Comparison of ENCODE assay signal across 8 cellular contexts in the genomic region with DNA sequence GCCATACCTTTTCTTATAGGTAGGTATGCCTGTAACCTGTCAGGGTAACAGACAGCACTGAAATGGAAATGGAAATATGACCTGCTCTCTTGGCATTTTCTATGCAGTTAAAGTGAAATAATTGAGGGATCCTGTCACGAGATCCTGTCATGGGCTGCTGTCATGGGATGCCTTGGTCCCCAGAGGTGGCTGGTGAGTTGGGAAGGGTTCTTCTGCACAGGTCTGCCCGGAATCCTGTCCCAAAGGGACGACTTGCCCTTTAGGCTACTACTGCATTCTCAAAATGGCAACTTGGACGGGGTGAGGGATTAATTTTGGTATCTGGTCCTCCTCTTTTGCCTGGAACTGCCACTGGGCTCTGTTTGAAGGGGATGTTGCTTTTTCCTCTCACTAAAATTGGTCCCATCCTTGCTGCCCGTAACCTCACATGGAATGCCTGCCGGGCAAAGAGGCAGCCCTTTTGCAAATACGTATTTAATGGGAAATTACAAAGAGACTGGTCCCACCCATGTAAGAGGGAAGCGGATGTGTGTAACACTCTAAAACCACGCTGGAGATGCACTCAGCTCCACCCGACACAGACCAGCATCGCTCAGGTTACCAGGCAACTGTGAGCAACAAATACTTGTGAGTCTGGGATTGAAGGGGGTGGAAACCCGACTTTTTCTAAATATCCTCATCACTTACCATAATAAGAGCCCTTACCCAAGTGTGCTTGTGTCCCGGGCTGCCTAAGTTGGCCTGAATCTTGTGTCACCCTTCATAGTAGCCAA. TPM values are rescaled to one million over a fixed set of nuclear protein-coding genes. Genes with fewer than 3 reads are reported as not detected.
DNase-seq lines count a peak whose midpoint lies in the region; TF ChIP-seq lines count a peak whose summit lies in the region.

No MANE protein-coding gene starts in this region.

- no peak overlapping the region for H2BK5ac ChIP-seq in neuronal stem cell (ENCODE audit: low read length)

- H2BK15ac ChIP-seq in neuronal stem cell (ENCODE audit: low read length) = no peak overlapping the region

- no TSS peak for BruUV-seq in Caco-2 (replicated peaks; lab: Mats Ljungman, UMichigan)

- H3K36me3 ChIP-seq in neuronal stem cell (replicated peaks in 1 of 2; ENCODE audit: control insufficient read depth in 2 of 2, insufficient read depth in 2 of 2, low read length in 2 of 2) (no peaks in the 10 kb centered on the region), vagina (peaks cover 0 to under 1% of the 10 kb centered on the region in 2 donors), BE2C (peaks cover 2% of the 10 kb centered on the region), Caco-2 (ENCODE audit: control insufficient read depth, insufficient read depth, low read length) (no peaks in the 10 kb centered on the region)

- H3K4me1 Mint-ChIP-seq in T-helper 1 cell treated with Interleukin-12 subunit alpha and Interleukin-12 subunit beta and Interleukin-4 antibody, amounts not matched to agents 30 μg/mL and 1 μg/mL, for 36 hours (ENCODE audit: low read depth) = peaks cover 54% of the 10 kb centered on the region
- H3K4me1 Mint-ChIP-seq in Caco-2 (ENCODE audit: low read depth, unreplicated experiment) = no peaks in the 10 kb centered on the region

- WGBS in neuronal stem cell (ENCODE audit: extremely low coverage in 2 of 2, insufficient read length in 2 of 2, insufficient replicate concordance in 1 of 2), 2 donors = no CpG with 5 or more reads among the region's 13 CpGs

- H2AFZ ChIP-seq in neuronal stem cell (ENCODE audit: low read length) = no peak overlapping the region

- H3K27ac Mint-ChIP-seq in T-helper 1 cell treated with Interleukin-12 subunit alpha and Interleukin-12 subunit beta and Interleukin-4 antibody, amounts not matched to agents 30 μg/mL and 1 μg/mL, for 36 hours = peak overlapping the region; percentile 70
- no peak overlapping the region for H3K27ac Mint-ChIP-seq in Caco-2 (ENCODE audit: unreplicated experiment)

- no peak overlapping the region for H4K91ac ChIP-seq in neuronal stem cell (ENCODE audit: low read depth, low read length, poor library complexity)

- no peak overlapping the region for H2AK5ac ChIP-seq in neuronal stem cell (ENCODE audit: low read depth, low read length)

- DNase-seq in AG09309 (ENCODE audit: low read depth) = peak; percentile 92
- DNase-seq in coronary artery (ENCODE audit: low spot score) = no peak
- no peak for DNase-seq in neuronal stem cell (ENCODE audit: low spot score)
- DNase-seq in vagina (ENCODE audit: extremely low spot score in 2 of 2) = no peak
- no peak for DNase-seq in SK-N-DZ (ENCODE audit: low spot score)
- no peak for DNase-seq in BE2C
- no peak for DNase-seq in Caco-2

- CTCF ChIA-PET in Caco-2 (lab: Charles Lee) = no interaction called here

- H3K9me3 ChIP-seq in neuronal stem cell (replicated peaks in 1 of 2; ENCODE audit: control insufficient read depth in 2 of 2, insufficient read depth in 1 of 2, low read depth in 1 of 2, low read length in 2 of 2) (no peaks in the 10 kb centered on the region), vagina (no peaks in the 10 kb centered on the region), BE2C (no peaks in the 10 kb centered on the region), Caco-2 (no peaks in the 10 kb centered on the region)

- H3K79me1 ChIP-seq in neuronal stem cell (ENCODE audit: low read depth, low read length) = no peaks in the 10 kb centered on the region

- no peak overlapping the region for H4K8ac ChIP-seq in neuronal stem cell (ENCODE audit: low read depth, low read length)

- no peak overlapping the region for H2BK120ac ChIP-seq in neuronal stem cell (ENCODE audit: low read depth, low read length)

- intact Hi-C loops in vagina (cut with DNase I) (no loop called here), Caco-2 (cut with micrococcal nuclease; ENCODE audit: unreplicated experiment) (no loop called here)

- peak overlapping the region; percentile 38 for H3K4me3 Mint-ChIP-seq in T-helper 1 cell treated with Interleukin-12 subunit alpha and Interleukin-12 subunit beta and Interleukin-4 antibody, amounts not matched to agents 30 μg/mL and 1 μg/mL, for 36 hours
- no peak overlapping the region for H3K4me3 Mint-ChIP-seq in Caco-2 (ENCODE audit: unreplicated experiment)

- H3K4me3 ChIP-seq in AG09309 (ENCODE audit: control insufficient read depth, low read depth, low read length) (no peak overlapping the region), coronary artery (peak overlapping the region; percentile 27), neuronal stem cell (ENCODE audit: low read length in 2 of 2) (no peak overlapping the region), vagina (no peak overlapping the region), BE2C (ENCODE audit: low read depth, low read length) (no peak overlapping the region), Caco-2 (ENCODE audit: low read depth, low read length) (no peak overlapping the region)

- H3K4me2 ChIP-seq in neuronal stem cell (ENCODE audit: insufficient read depth, low read length, poor library complexity, severe bottlenecking) = no peak overlapping the region

- no peak overlapping the region for H2BK12ac ChIP-seq in neuronal stem cell (ENCODE audit: low read length)

- peaks cover 26% of the 10 kb centered on the region for H3K36me3 Mint-ChIP-seq in T-helper 1 cell treated with Interleukin-12 subunit alpha and Interleukin-12 subunit beta and Interleukin-4 antibody, amounts not matched to agents 30 μg/mL and 1 μg/mL, for 36 hours (ENCODE audit: low read depth)
- H3K36me3 Mint-ChIP-seq in Caco-2 (ENCODE audit: insufficient read depth, unreplicated experiment) = no peaks in the 10 kb centered on the region

- H3K9ac ChIP-seq in neuronal stem cell (ENCODE audit: low read depth, low read length, poor library complexity) = no peak overlapping the region

- no peak overlapping the region for H3K4ac ChIP-seq in neuronal stem cell (ENCODE audit: low read length)

- H3K27ac ChIP-seq in coronary artery = peak overlapping the region; percentile 9 to 84
- H3K27ac ChIP-seq in neuronal stem cell (replicated peaks; ENCODE audit: low read length) = no peak overlapping the region
- H3K27ac ChIP-seq in vagina = peak overlapping the region; percentile 71

- TF ChIP-seq POLR2A in vagina (IDR thresholded peaks at IDR 0.05) = no peak

- H3K18ac ChIP-seq in neuronal stem cell (ENCODE audit: low read length) = peak overlapping the region; percentile 22

- no peak overlapping the region for H3K23ac ChIP-seq in neuronal stem cell (ENCODE audit: low read depth, low read length, poor library complexity)

- H3K27me3 Mint-ChIP-seq in T-helper 1 cell treated with Interleukin-12 subunit alpha and Interleukin-12 subunit beta and Interleukin-4 antibody, amounts not matched to agents 30 μg/mL and 1 μg/mL, for 36 hours (ENCODE audit: low read depth) = no peaks in the 10 kb centered on the region
- H3K27me3 Mint-ChIP-seq in Caco-2 (ENCODE audit: insufficient read depth, unreplicated experiment) = peaks cover 13% of the 10 kb centered on the region

- POLR2A ChIA-PET in Caco-2 (lab: Charles Lee) = no interaction called here

- TF ChIP-seq CTCF in AG09309 (IDR thresholded peaks at IDR 0.05; ENCODE audit: control insufficient read depth, insufficient read depth, low read depth, low read length, missing control alignments) = no peak
- no peak for TF ChIP-seq CTCF in coronary artery (IDR thresholded peaks at IDR 0.05)
- TF ChIP-seq CTCF in vagina (IDR thresholded peaks at IDR 0.05) = no peak
- no peak for TF ChIP-seq CTCF in BE2C (IDR thresholded peaks at IDR 0.05; ENCODE audit: low read depth, low read length)
- TF ChIP-seq CTCF in Caco-2 (IDR thresholded peaks at IDR 0.05; ENCODE audit: insufficient read depth in 1 of 2, low read depth in 1 of 2, low read length in 1 of 2, severe bottlenecking in 1 of 2, unreplicated experiment in 1 of 2) = no peak

- no peaks in the 10 kb centered on the region for H3K9me3 Mint-ChIP-seq in T-helper 1 cell treated with Interleukin-12 subunit alpha and Interleukin-12 subunit beta and Interleukin-4 antibody, amounts not matched to agents 30 μg/mL and 1 μg/mL, for 36 hours
- no peaks in the 10 kb centered on the region for H3K9me3 Mint-ChIP-seq in Caco-2 (ENCODE audit: unreplicated experiment)

- H3K27me3 ChIP-seq in neuronal stem cell (ENCODE audit: control insufficient read depth in 3 of 3, insufficient read depth in 3 of 3, low read depth in 1 of 3, low read length in 3 of 3) (no peaks in the 10 kb centered on the region), vagina (no peaks in the 10 kb centered on the region), BE2C (no peaks in the 10 kb centered on the region), Caco-2 (replicated peaks; ENCODE audit: control insufficient read depth, insufficient read depth, low read length) (no peaks in the 10 kb centered on the region)

- H3K4me1 ChIP-seq in neuronal stem cell (ENCODE audit: control insufficient read depth in 2 of 2, insufficient read depth in 1 of 2, low read depth in 1 of 2, low read length in 2 of 2) (peaks cover 3 to 13% of the 10 kb centered on the region in 2 donors), vagina (peaks cover 77% of the 10 kb centered on the region), BE2C (peaks cover 28% of the 10 kb centered on the region), Caco-2 (no peaks in the 10 kb centered on the region)

- no peak overlapping the region for H3K14ac ChIP-seq in neuronal stem cell (ENCODE audit: low read length)

RNA-seq across cellular contexts. Expression of a gene that starts 47.5 kb away (rescaled TPM):
- 6.3 TPM for polyA plus RNA-seq in neuronal stem cell (2013, experiment 1 of 2)
- 6.6 TPM for polyA plus RNA-seq in neuronal stem cell (2013, experiment 2 of 2)
- total RNA-seq in vagina (39.5 TPM), Caco-2 (2022) (0.45 and 0.77 TPM in 2 replicates)
- polyA plus RNA-seq in SK-N-DZ (2014; cell fraction: cytosol; rRNA removed) = 4.8 and 5.1 TPM in 2 replicates
- polyA plus RNA-seq in SK-N-DZ (2014; cell fraction: nucleus; rRNA removed) = 3.1 and 4.1 TPM in 2 replicates
- 26.6 TPM for polyA plus RNA-seq in BE2C (2012; ENCODE audit: insufficient read depth, insufficient read length, low read depth)

Comparison
In these comparisons a context has a peak if more than half of its experiments do, and no peak if none do; other contexts are left out.
1. RNA of a gene that starts 47.5 kb away (total RNA-seq): 39.5 TPM in vagina (single experiment); 0.45 to 0.77 TPM in Caco-2; every median in the first group is over 10 times any median in the second.